In genomic region chr19:51339687-51340656, GRCh38 we compare ENCODE assay signal across 8 cellular contexts. TPM values are rescaled to one million over a fixed set of nuclear protein-coding genes. Genes with fewer than 3 reads are reported as not detected.
DNase-seq lines count a peak whose midpoint lies in the region; ATAC-seq and TF ChIP-seq lines count a peak whose summit lies in the region.

No MANE protein-coding gene starts in this region.

- H2AFZ ChIP-seq in neural progenitor cell (replicated peaks), result peak overlapping the region; percentile 92

- H3K36me3 ChIP-seq in BLaER1 (peaks cover 5% of the 10 kb centered on the region), neural progenitor cell (no peaks in the 10 kb centered on the region)

- peaks cover 6% of the 10 kb centered on the region for H3F3A ChIP-seq in neural progenitor cell (ENCODE audit: low read depth)

- peak overlapping the region; percentile 71 for H3K4me3 ChIP-seq in BLaER1
- peak overlapping the region; percentile 62 to 68 for H3K4me3 ChIP-seq in foreskin fibroblast (ENCODE audit: low read depth in 1 of 2, low read length in 2 of 2)
- peak overlapping the region; percentile 85 for H3K4me3 ChIP-seq in neural progenitor cell

- H3K4me3 Mint-ChIP-seq in neural progenitor cell, result peak overlapping the region; percentile 93
- H3K4me3 Mint-ChIP-seq in stimulated activated naive CD8-positive, alpha-beta T cell treated with anti-CD3 and anti-CD28 coated beads, Interleukin-15, amount 100 ng/mL, for 72 hours, result peak overlapping the region; percentile 87 to 91

- peaks cover 8% of the 10 kb centered on the region for H3K4me1 Mint-ChIP-seq in neural progenitor cell
- H3K4me1 Mint-ChIP-seq in stimulated activated naive CD8-positive, alpha-beta T cell treated with anti-CD3 and anti-CD28 coated beads, Interleukin-15, amount 100 ng/mL, for 72 hours, result peaks cover 23% of the 10 kb centered on the region

- no peaks in the 10 kb centered on the region for H3K79me2 ChIP-seq in neural progenitor cell (ENCODE audit: low read depth)

- H4K20me1 ChIP-seq in BLaER1, result no peaks in the 10 kb centered on the region
- H4K20me1 ChIP-seq in neural progenitor cell (ENCODE audit: low read depth), result no peaks in the 10 kb centered on the region

- peaks cover 36% of the 10 kb centered on the region for H3K4me1 ChIP-seq in BLaER1
- H3K4me1 ChIP-seq in neural progenitor cell, result peaks cover 4% of the 10 kb centered on the region

- peaks cover 2% of the 10 kb centered on the region for H3K36me3 Mint-ChIP-seq in neural progenitor cell

- ATAC-seq in HG03571 (IDR thresholded peaks at IDR 0.05; ENCODE audit: unreplicated experiment), result peak; percentile 38
- ATAC-seq in stimulated activated naive CD8-positive, alpha-beta T cell treated with anti-CD3 and anti-CD28 coated beads, Interleukin-15, amount 100 ng/mL, for 72 hours, result peak; percentile 85

- H3K27ac ChIP-seq in BLaER1 (peak overlapping the region; percentile 68), neural progenitor cell (no peak overlapping the region)

- TF ChIP-seq CTCF in foreskin fibroblast (IDR thresholded peaks at IDR 0.05; ENCODE audit: low read depth, low read length), result peak; percentile 2
- TF ChIP-seq CTCF in neural progenitor cell (IDR thresholded peaks at IDR 0.05), result peak; percentile 40

- no peak overlapping the region for H3K27ac Mint-ChIP-seq in neural progenitor cell
- no peak overlapping the region for H3K27ac Mint-ChIP-seq in stimulated activated naive CD8-positive, alpha-beta T cell treated with anti-CD3 and anti-CD28 coated beads, Interleukin-15, amount 100 ng/mL, for 72 hours

- no peaks in the 10 kb centered on the region for H3K9me3 Mint-ChIP-seq in neural progenitor cell
- no peaks in the 10 kb centered on the region for H3K9me3 Mint-ChIP-seq in stimulated activated naive CD8-positive, alpha-beta T cell treated with anti-CD3 and anti-CD28 coated beads, Interleukin-15, amount 100 ng/mL, for 72 hours

- H3K9me3 ChIP-seq in BLaER1 (no peaks in the 10 kb centered on the region), neural progenitor cell (ENCODE audit: low read depth) (no peaks in the 10 kb centered on the region)

- H3K9ac ChIP-seq in BLaER1 (peak overlapping the region; percentile 70), neural progenitor cell (no peak overlapping the region)

- DNase-seq in GM19240 (ENCODE audit: insufficient read length, low spot score) (peak; percentile 92), SIG-M5 (lab: John Stamatoyannopoulos, UW) (peak; percentile 57), activated gamma-delta T cell treated with Interleukin-2 at 50 U/mL for 16 hours (peak; percentile 79), foreskin fibroblast (peak; percentile 97 to 99), neural progenitor cell (ENCODE audit: low spot score) (peak; percentile 98)
- DNase-seq in stimulated activated naive CD8-positive, alpha-beta T cell treated with anti-CD3 and anti-CD28 coated beads, Interleukin-15, amount 100 ng/mL, for 72 hours, result peak; percentile 93 to 94

- H3K27me3 ChIP-seq in BLaER1 (peaks cover 13% of the 10 kb centered on the region), neural progenitor cell (peaks cover 24% of the 10 kb centered on the region)

- peaks cover 6% of the 10 kb centered on the region for H3K27me3 Mint-ChIP-seq in neural progenitor cell (ENCODE audit: insufficient read depth, low read depth)
- H3K27me3 Mint-ChIP-seq in stimulated activated naive CD8-positive, alpha-beta T cell treated with anti-CD3 and anti-CD28 coated beads, Interleukin-15, amount 100 ng/mL, for 72 hours, result peaks cover 24% of the 10 kb centered on the region

- peak overlapping the region; percentile 98 for H3K4me2 ChIP-seq in BLaER1
- H3K4me2 ChIP-seq in neural progenitor cell, result peak overlapping the region; percentile 89

RNA-seq across cellular contexts. Expression of gene VSIG10L, which starts 2.0 kb away (rescaled TPM):
- 2.7 and 6.0 TPM in 2 replicates for total RNA-seq in neural progenitor cell (ENCODE audit: low replicate concordance)

RNA-seq across cellular contexts. Expression of gene ETFB, which starts 26.2 kb away (rescaled TPM):
- 27.0 and 38.9 TPM in 2 replicates for total RNA-seq in neural progenitor cell (ENCODE audit: low replicate concordance)

RNA-seq across cellular contexts. Expression of gene IGLON5, which starts 28.5 kb away (rescaled TPM):
- total RNA-seq in neural progenitor cell (ENCODE audit: low replicate concordance), result 5.4 and 15.8 TPM in 2 replicates

RNA-seq across cellular contexts. Expression of gene CLDND2, which starts 28.8 kb away (rescaled TPM):
- total RNA-seq in neural progenitor cell (ENCODE audit: low replicate concordance), result not detected in 2 replicates

RNA-seq across cellular contexts. Expression of gene NKG7, which starts 32.5 kb away (rescaled TPM):
- total RNA-seq in neural progenitor cell (ENCODE audit: low replicate concordance), result not detected in 2 replicates
